ENCODE assay signal across 8 cellular contexts in genomic region chr20:36384022-36384619, GRCh38.
DNase-seq lines count a peak whose midpoint lies in the region; ATAC-seq and TF ChIP-seq lines count a peak whose summit lies in the region.

No MANE protein-coding gene starts in this region.

- H3K36me3 ChIP-seq in left lung, result no peaks in the 10 kb centered on the region

- no peaks in the 10 kb centered on the region for H3K9me3 Mint-ChIP-seq in activated T-helper 2 cell treated with anti-CD3 and anti-CD28 coated beads, Interferon-gamma antibody, Interleukin-2, Interleukin-4, amounts not matched to agents 10 μg/mL and 5 μg/mL and 100 μg/mL, durations not matched to agents 14 hours and 24 hours and 36 hours

- TF ChIP-seq CTCF in left lung (IDR thresholded peaks at IDR 0.05), result no peak

- H3K4me3 Mint-ChIP-seq in activated T-helper 2 cell treated with anti-CD3 and anti-CD28 coated beads, Interferon-gamma antibody, Interleukin-2, Interleukin-4, amounts not matched to agents 10 μg/mL and 5 μg/mL and 100 μg/mL, durations not matched to agents 14 hours and 24 hours and 36 hours (ENCODE audit: low read depth), result no peak overlapping the region

- no peaks in the 10 kb centered on the region for H3K4me1 ChIP-seq in left lung

- DNase-seq in GDM1 (lab: John Stamatoyannopoulos, UW), result peak; percentile 24
- peak; percentile 27 for DNase-seq in MV-4-11 (lab: John Stamatoyannopoulos, UW)
- DNase-seq in activated T-helper 2 cell treated with anti-CD3 and anti-CD28 coated beads, Interferon-gamma antibody, Interleukin-2, Interleukin-4, amounts not matched to agents 10 μg/mL and 5 μg/mL and 100 μg/mL, durations not matched to agents 14 hours and 24 hours and 36 hours (ENCODE audit: low spot score), result peak; percentile 49
- no peak for DNase-seq in left lung
- DNase-seq in activated effector memory CD4-positive, alpha-beta T cell treated with anti-CD3 and anti-CD28 coated beads, Interleukin-2, amount 50 U/mL, for 16 hours, result no peak
- DNase-seq in NCI-H1694 (lab: John Stamatoyannopoulos, UW), result no peak
- DNase-seq in COR-L47 (lab: John Stamatoyannopoulos, UW), result no peak

- H3K9me3 ChIP-seq in left lung, result no peaks in the 10 kb centered on the region

- H3K36me3 Mint-ChIP-seq in activated T-helper 2 cell treated with anti-CD3 and anti-CD28 coated beads, Interferon-gamma antibody, Interleukin-2, Interleukin-4, amounts not matched to agents 10 μg/mL and 5 μg/mL and 100 μg/mL, durations not matched to agents 14 hours and 24 hours and 36 hours (ENCODE audit: low read depth), result no peaks in the 10 kb centered on the region

- no peak overlapping the region for H3K27ac ChIP-seq in left lung

- intact Hi-C loops in activated T-helper 2 cell treated with anti-CD3 and anti-CD28 coated beads, Interferon-gamma antibody, Interleukin-2, Interleukin-4, amounts not matched to agents 10 μg/mL and 5 μg/mL and 100 μg/mL, durations not matched to agents 14 hours and 24 hours and 36 hours (cut with micrococcal nuclease), result no loop called here
- intact Hi-C loops in left lung (cut with DNase I), result no loop called here

- peak; percentile 79 for ATAC-seq in left lung
- ATAC-seq in GM19023 (IDR thresholded peaks at IDR 0.05; ENCODE audit: unreplicated experiment), result no peak

- H3K4me1 Mint-ChIP-seq in activated T-helper 2 cell treated with anti-CD3 and anti-CD28 coated beads, Interferon-gamma antibody, Interleukin-2, Interleukin-4, amounts not matched to agents 10 μg/mL and 5 μg/mL and 100 μg/mL, durations not matched to agents 14 hours and 24 hours and 36 hours (ENCODE audit: low read depth), result no peaks in the 10 kb centered on the region

- H3K27ac Mint-ChIP-seq in activated T-helper 2 cell treated with anti-CD3 and anti-CD28 coated beads, Interferon-gamma antibody, Interleukin-2, Interleukin-4, amounts not matched to agents 10 μg/mL and 5 μg/mL and 100 μg/mL, durations not matched to agents 14 hours and 24 hours and 36 hours, result no peak overlapping the region

- no peak overlapping the region for H3K4me3 ChIP-seq in left lung

- peaks cover 0 to 18% of the 10 kb centered on the region in 2 donors for H3K27me3 ChIP-seq in left lung

- H3K27me3 Mint-ChIP-seq in activated T-helper 2 cell treated with anti-CD3 and anti-CD28 coated beads, Interferon-gamma antibody, Interleukin-2, Interleukin-4, amounts not matched to agents 10 μg/mL and 5 μg/mL and 100 μg/mL, durations not matched to agents 14 hours and 24 hours and 36 hours (ENCODE audit: low read depth), result no peaks in the 10 kb centered on the region

Comparison
In these comparisons a context has a peak if more than half of its experiments do, and no peak if none do; other contexts are left out.
1. DNase-seq: peak in GDM1 (single experiment), MV-4-11 (single experiment) and activated T-helper 2 cell treated with anti-CD3 and anti-CD28 coated beads, Interferon-gamma antibody, Interleukin-2, Interleukin-4, amounts not matched to agents 10 μg/mL and 5 μg/mL and 100 μg/mL, durations not matched to agents 14 hours and 24 hours and 36 hours (single experiment); none in left lung (0 of 2), activated effector memory CD4-positive, alpha-beta T cell treated with anti-CD3 and anti-CD28 coated beads, Interleukin-2, amount 50 U/mL, for 16 hours (single experiment), NCI-H1694 (single experiment) and COR-L47 (single experiment).